In genomic region chr4:107742791-107743190, GRCh38 we compare ENCODE assay signal across 32 cellular contexts. TPM values are rescaled to one million over a fixed set of nuclear protein-coding genes. Genes with fewer than 3 reads are reported as not detected.
DNase-seq lines count a peak whose midpoint lies in the region; ATAC-seq and TF ChIP-seq lines count a peak whose summit lies in the region.
"Had no signal": no experiment of that assay in that cellular context is flagged by ENCODE, and none has a peak within 500 bp of the region (broad histone marks: within the 10 kb centered on the region; RNA-seq: fewer than 3 reads in every experiment).

No MANE protein-coding gene starts in this region.

- WGBS in IMR-90 (ENCODE audit: extremely low coverage in 2 of 2, insufficient read length in 1 of 2), 2 experiments = no CpG with 5 or more reads among the region's 1 CpG
- 55 to 95% (median 84%) methylated on average over 1 of the region's 1 CpG for WGBS in psoas muscle, 3 donors

- BruUV-seq in IMR-90 (replicated peaks; lab: Mats Ljungman, UMichigan) = no TSS peak

- H3K79me1 ChIP-seq in IMR-90 (ENCODE audit: low read depth in 1 of 2, low read length in 2 of 2) = no peaks in the 10 kb centered on the region

- POLR2A ChIA-PET in HEK293 (lab: Yijun Ruan, JAX) = interaction anchor here (1.1 kb wide), 1 partner anchor 23 kb away, joined by 7 read pairs; the partner anchor contains the start of gene PAPSS1
- POLR2A ChIA-PET in IMR-90 (lab: Charles Lee; ENCODE audit: unreplicated experiment) = no interaction called here

- H2BK120ac ChIP-seq in IMR-90 (ENCODE audit: low read depth, low read length) = no peak overlapping the region

- no peak overlapping the region for H4K91ac ChIP-seq in IMR-90 (ENCODE audit: insufficient read depth, low read depth, low read length)

- H3K27me3 ChIP-seq in IMR-90 (ENCODE audit: control insufficient read depth, insufficient read depth, low read length) = no peaks in the 10 kb centered on the region
- H3K27me3 ChIP-seq in KMS-11 (ENCODE audit: insufficient read depth, low read depth) = no peaks in the 10 kb centered on the region
- H3K27me3 ChIP-seq in psoas muscle (ENCODE audit: insufficient read depth in 3 of 3, low read length in 2 of 3) = no peaks in the 10 kb centered on the region
- H3K27me3 ChIP-seq: BE2C; BLaER1; BLaER1 treated with 17β-estradiol and CSF1 and Interleukin-3, amounts not matched to agents 10 nM and 100 nM had no signal

- H3K79me2 ChIP-seq in KMS-11 (ENCODE audit: insufficient read depth, low read depth) = no peaks in the 10 kb centered on the region

- dilution Hi-C loops in IMR-90 (cut with HindIII; ENCODE audit: low sequenced_read_pairs, unreplicated experiment) = no loop called here

- H4K8ac ChIP-seq in IMR-90 (ENCODE audit: low read depth in 2 of 2, low read length in 2 of 2) = no peak overlapping the region

- H2BK15ac ChIP-seq in IMR-90 (ENCODE audit: low read depth, low read length) = no peak overlapping the region

- H3K18ac ChIP-seq in IMR-90 (ENCODE audit: low read depth, low read length) = no peak overlapping the region; the same call in 1 of the 2 replicates

- intact Hi-C loops in IMR-90 (cut with micrococcal nuclease) (no loop called here), psoas muscle (cut with DNase I) (no loop called here)

- H3K4me3 ChIP-seq in HEK293 (ENCODE audit: low read depth, low read length) (no peak overlapping the region), IMR-90 (ENCODE audit: insufficient read depth, low read depth, low read length) (no peak overlapping the region), KMS-11 (IDR thresholded peaks at IDR 0.05; ENCODE audit: insufficient read depth, low read depth, low read length) (no peak overlapping the region), psoas muscle (no peak overlapping the region)
- H3K4me3 ChIP-seq: A549; BLaER1; BLaER1 treated with 17β-estradiol and CSF1 and Interleukin-3, amounts not matched to agents 10 nM and 100 nM had no signal

- no peak overlapping the region for H3K4ac ChIP-seq in IMR-90 (ENCODE audit: low read depth, low read length)

- 0 out of 2 replicates have a peak, but pooled peaks cover 3% of the 10 kb centered on the region for H3K4me1 ChIP-seq in HEK293 (ENCODE audit: control insufficient read depth, insufficient read depth, low read length)
- H3K4me1 ChIP-seq in IMR-90 (ENCODE audit: control insufficient read depth, insufficient read depth, low read length) = peaks cover 8% of the 10 kb centered on the region
- H3K4me1 ChIP-seq in KMS-11 (ENCODE audit: low read depth, poor library complexity, severe bottlenecking) = peaks cover 48% of the 10 kb centered on the region
- H3K4me1 ChIP-seq in psoas muscle = peaks cover 23% of the 10 kb centered on the region
- H3K4me1 ChIP-seq: A549; BLaER1; BLaER1 treated with 17β-estradiol and CSF1 and Interleukin-3, amounts not matched to agents 10 nM and 100 nM; Caco-2 had no signal

- no peak for TF ChIP-seq CTCF in HEK293 (tag by site-specific recombination; IDR thresholded peaks at IDR 0.05)
- TF ChIP-seq CTCF in IMR-90 (conservative IDR thresholded peaks at IDR 0.05; ENCODE audit: low read depth, low read length) = no peak
- no peak for TF ChIP-seq CTCF in KMS-11 (conservative IDR thresholded peaks at IDR 0.05; ENCODE audit: low read depth, low read length)
- TF ChIP-seq CTCF in psoas muscle (IDR thresholded peaks at IDR 0.05) = no peak

- H2AK5ac ChIP-seq in IMR-90 (ENCODE audit: low read depth, low read length) = no peak overlapping the region

- ATAC-seq in IMR-90 (ENCODE audit: low read depth) (no peak), psoas muscle (no peak), HG02840 (IDR thresholded peaks at IDR 0.05; ENCODE audit: low FRiP score, unreplicated experiment) (no peak)
- ATAC-seq: A549; CD8-positive, alpha-beta T cell had no signal

- no peak overlapping the region for H4K5ac ChIP-seq in IMR-90 (ENCODE audit: low read depth, low read length)

- TF ChIP-seq RAD21 in IMR-90 (IDR thresholded peaks at IDR 0.05; ENCODE audit: low read length) = no peak

- H3K9me3 ChIP-seq in HEK293 (ENCODE audit: control insufficient read depth, insufficient read depth, low read depth, low read length) (no peaks in the 10 kb centered on the region), IMR-90 (ENCODE audit: control insufficient read depth, insufficient read depth, low read length) (no peaks in the 10 kb centered on the region), psoas muscle (peaks cover 11% of the 10 kb centered on the region)
- H3K9me3 ChIP-seq: A549, BE2C, Caco-2 had no signal

- TF ChIP-seq POLR2A in IMR-90 (IDR thresholded peaks at IDR 0.05; ENCODE audit: low read depth, low read length) = no peak

- H3K36me3 ChIP-seq in HEK293 (ENCODE audit: control insufficient read depth in 2 of 2, insufficient read depth in 1 of 2, low read length in 2 of 2) (no peaks in the 10 kb centered on the region), IMR-90 (ENCODE audit: control insufficient read depth, insufficient read depth, low read length) (no peaks in the 10 kb centered on the region), KMS-11 (ENCODE audit: insufficient read depth) (no peaks in the 10 kb centered on the region), psoas muscle (ENCODE audit: insufficient read depth in 1 of 2, low read depth in 1 of 2) (no peaks in the 10 kb centered on the region)
- H3K36me3 ChIP-seq: BE2C; BLaER1; BLaER1 treated with 17β-estradiol and CSF1 and Interleukin-3, amounts not matched to agents 10 nM and 100 nM had no signal

- H3K9ac ChIP-seq in IMR-90 (ENCODE audit: low read depth, low read length) (no peak overlapping the region), KMS-11 (no peak overlapping the region)
- H3K9ac ChIP-seq: BLaER1; BLaER1 treated with 17β-estradiol and CSF1 and Interleukin-3, amounts not matched to agents 10 nM and 100 nM had no signal

- H2BK20ac ChIP-seq in IMR-90 (ENCODE audit: low read depth, low read length) = no peak overlapping the region

- no peak overlapping the region for H3K56ac ChIP-seq in IMR-90 (ENCODE audit: extremely low read depth, insufficient read depth, low read length)

- H3K14ac ChIP-seq in IMR-90 (replicated peaks; ENCODE audit: low read depth, low read length) = no peak overlapping the region

- H3K4me2 ChIP-seq in IMR-90 (ENCODE audit: low read depth, low read length) = no peak overlapping the region
- peak overlapping the region; percentile 43; the same call in 1 of the 2 replicates for H3K4me2 ChIP-seq in KMS-11
- H3K4me2 ChIP-seq: A549; BLaER1; BLaER1 treated with 17β-estradiol and CSF1 and Interleukin-3, amounts not matched to agents 10 nM and 100 nM had no signal

- H3K27ac ChIP-seq in HEK293 (ENCODE audit: extremely low read depth, low read depth, low read length) (no peak overlapping the region), IMR-90 (ENCODE audit: insufficient read depth, low read length) (no peak overlapping the region), KMS-11 (no peak overlapping the region), psoas muscle (peak overlapping the region; percentile 36)
- H3K27ac ChIP-seq: 22Rv1; BLaER1; BLaER1 treated with 17β-estradiol and CSF1 and Interleukin-3, amounts not matched to agents 10 nM and 100 nM; C4-2B had no signal

- H3K23ac ChIP-seq in IMR-90 (ENCODE audit: low read depth, low read length) = no peak overlapping the region

- H3K9me1 ChIP-seq in IMR-90 (ENCODE audit: insufficient read depth, low read length) = no peaks in the 10 kb centered on the region

- no peak overlapping the region for H2AK9ac ChIP-seq in IMR-90 (replicated peaks; ENCODE audit: low read depth, low read length, poor library complexity)

- no peaks in the 10 kb centered on the region for H4K20me1 ChIP-seq in IMR-90 (ENCODE audit: insufficient read depth, low read length)
- no peaks in the 10 kb centered on the region for H4K20me1 ChIP-seq in KMS-11 (ENCODE audit: insufficient read depth)
- H4K20me1 ChIP-seq: BLaER1; BLaER1 treated with 17β-estradiol and CSF1 and Interleukin-3, amounts not matched to agents 10 nM and 100 nM had no signal

- H2AFZ ChIP-seq in IMR-90 (replicated peaks; ENCODE audit: low read length, poor library complexity) (no peak overlapping the region), KMS-11 (ENCODE audit: low read depth) (no peak overlapping the region)

- DNase-seq in IMR-90 (no peak), psoas muscle (no peak), RPMI8226 (no peak), amygdala (lab: John Stamatoyannopoulos, UW) (no peak)
- no peak for DNase-seq in activated naive CD4-positive, alpha-beta T cell (lab: John Stamatoyannopoulos, UW)
- DNase-seq: 8988T; ACHN; AML-193; BE2C; C1 segment of cervical spinal cord; Caco-2; Calu3; CD4-positive, alpha-beta memory T cell; CD4-positive, alpha-beta T cell; CD4-positive, CD25-positive, alpha-beta regulatory T cell; CD8-positive, alpha-beta memory T cell; CD8-positive, alpha-beta T cell; COR-L47; DMS 273 treated with DMSO at 0.1 percent for 48 hours; DMS153; DMS79; DMS79 treated with DMSO at 0.1 percent for 48 hours; DND-41; EL had no signal

- in situ Hi-C loops in IMR-90 (cut with MboI; ENCODE audit: low sequenced_read_pairs) = no loop called here

- peak overlapping the region; percentile 55 for H2BK5ac ChIP-seq in IMR-90 (ENCODE audit: low read depth, low read length, poor library complexity, severe bottlenecking)

- CTCF ChIA-PET in HEK293 (lab: Yijun Ruan, JAX) = interaction anchor here (1.2 kb wide), 1 partner anchor 10 kb away, joined by 4 read pairs; no protein-coding TSS in a partner anchor
- CTCF ChIA-PET in IMR-90 (lab: Yijun Ruan, JAX) = no interaction called here

TF ChIP-seq in HEK293, 187 proteins besides CTCF, POLR2A, EP300 and RAD21:
- TF ChIP-seq ZNF37A (tag by site-specific recombination; IDR thresholded peaks at IDR 0.05) = peak; percentile 73
- TF ChIP-seq ZNF266 (tag by site-specific recombination; IDR thresholded peaks at IDR 0.05; ENCODE audit: low read depth) = no peak
- TF ChIP-seq HOXC10 (CRISPR knock-in tag; IDR thresholded peaks at IDR 0.05) = no peak
- TF ChIP-seq ZNF169 (tag by site-specific recombination; IDR thresholded peaks at IDR 0.05) = no peak
- TF ChIP-seq ZBTB48 (tag by site-specific recombination; IDR thresholded peaks at IDR 0.05) = no peak
TF ChIP-seq in HEK293: peak in this region for 1.

TF ChIP-seq in IMR-90, 13 proteins besides CTCF, POLR2A, EP300 and RAD21 (continues in another document):
- no peak for TF ChIP-seq RFX5 (IDR thresholded peaks at IDR 0.05; ENCODE audit: low read depth, low read length)
- no peak for TF ChIP-seq CHD1 (IDR thresholded peaks at IDR 0.05; ENCODE audit: low read depth, low read length)
- no peak for TF ChIP-seq SMC3 (IDR thresholded peaks at IDR 0.05; ENCODE audit: low read depth, low read length)
- TF ChIP-seq FOS (IDR thresholded peaks at IDR 0.05; ENCODE audit: low read depth, low read length) = no peak

RNA-seq across cellular contexts. Expression of gene PAPSS1, which starts 22.8 kb away (rescaled TPM):
- total RNA-seq in IMR-90 (2012; rRNA removed) = 82.8 and 90.5 TPM in 2 replicates
- 64.7 and 71.8 TPM in 2 replicates for polyA plus RNA-seq in IMR-90 (2012; rRNA removed)
- 33.3 and 39.9 TPM in 2 replicates for polyA plus RNA-seq in IMR-90 (2012; cell fraction: cytosol; rRNA removed)
- 20.0 and 45.3 TPM in 2 replicates for polyA plus RNA-seq in IMR-90 (2012; cell fraction: nucleus; rRNA removed; ENCODE audit: low replicate concordance)
- 1 to 10 TPM; 4.0 to 7.7 (median 5.6) TPM for total RNA-seq in psoas muscle
- polyA plus RNA-seq in psoas muscle = 10 to 100 TPM in 1 of 3 donors, 1 to 10 TPM in 2; 4.5 to 10.8 (median 5.0) TPM
